ENCODE assay signal across 8 cellular contexts in genomic region chr11:14715669-14716068, GRCh38.
DNase-seq lines count a peak whose midpoint lies in the region; ATAC-seq, FAIRE-seq and TF ChIP-seq lines count a peak whose summit lies in the region.
"Not testable (repeated sequence)": the region's sequence is repeated elsewhere in the genome, so short reads cannot be mapped to it uniquely, and the experiment has no call there.

No MANE protein-coding gene starts in this region.

- peak overlapping the region; percentile 65 for H3K27ac Mint-ChIP-seq in activated T-cell treated with anti-CD3 and anti-CD28 coated beads, Interleukin-2, amount 50 U/mL, for 72 hours
- H3K27ac Mint-ChIP-seq in mesothelial cell of epicardium, result not testable (repeated sequence)
- peak overlapping the region; percentile 16 for H3K27ac Mint-ChIP-seq in type B pancreatic cell

- not testable (repeated sequence) for H3K27me3 ChIP-seq in bronchial epithelial cell (ENCODE audit: control insufficient read depth, insufficient read depth, low read length)

- H3K36me3 ChIP-seq in bronchial epithelial cell (ENCODE audit: control insufficient read depth, insufficient read depth, low read length), result not testable (repeated sequence)

- H3K4me3 Mint-ChIP-seq in activated T-cell treated with anti-CD3 and anti-CD28 coated beads, Interleukin-2, amount 50 U/mL, for 72 hours, result not testable (repeated sequence)
- H3K4me3 Mint-ChIP-seq in mesothelial cell of epicardium (peak overlapping the region; percentile 28), type B pancreatic cell (peak overlapping the region; percentile 44)

- H3K9me3 Mint-ChIP-seq in activated T-cell treated with anti-CD3 and anti-CD28 coated beads, Interleukin-2, amount 50 U/mL, for 72 hours; mesothelial cell of epicardium; type B pancreatic cell: not testable (repeated sequence)

- H3K4me1 Mint-ChIP-seq in activated T-cell treated with anti-CD3 and anti-CD28 coated beads, Interleukin-2, amount 50 U/mL, for 72 hours (ENCODE audit: low read depth), result peaks cover 28% of the 10 kb centered on the region
- peaks cover 12% of the 10 kb centered on the region for H3K4me1 Mint-ChIP-seq in mesothelial cell of epicardium
- not testable (repeated sequence) for H3K4me1 Mint-ChIP-seq in type B pancreatic cell (ENCODE audit: unreplicated experiment)

- ATAC-seq in activated T-cell treated with anti-CD3 and anti-CD28 coated beads, Interleukin-2, amount 50 U/mL, for 72 hours (replicated peaks in 1 of 2), result not testable (repeated sequence)

- peaks cover 7 to 11% of the 10 kb centered on the region in 2 donors for H3K36me3 Mint-ChIP-seq in activated T-cell treated with anti-CD3 and anti-CD28 coated beads, Interleukin-2, amount 50 U/mL, for 72 hours (ENCODE audit: insufficient read depth in 2 of 2)
- not testable (repeated sequence) for H3K36me3 Mint-ChIP-seq in mesothelial cell of epicardium, type B pancreatic cell

- H3K4me3 ChIP-seq in bronchial epithelial cell (ENCODE audit: low read depth, low read length), result not testable (repeated sequence)

- TF ChIP-seq CTCF in bronchial epithelial cell (IDR thresholded peaks at IDR 0.05; ENCODE audit: insufficient read depth, low read length, severe bottlenecking); mesothelial cell of epicardium (IDR thresholded peaks at IDR 0.05; ENCODE audit: unreplicated experiment); type B pancreatic cell (conservative IDR thresholded peaks at IDR 0.05): not testable (repeated sequence)

- not testable (repeated sequence) for FAIRE-seq in bronchial epithelial cell (lab: Jason Lieb, UNC)

- not testable (repeated sequence) for H3K27me3 Mint-ChIP-seq in activated T-cell treated with anti-CD3 and anti-CD28 coated beads, Interleukin-2, amount 50 U/mL, for 72 hours (ENCODE audit: low read depth); mesothelial cell of epicardium (ENCODE audit: low read depth); type B pancreatic cell

- DNase-seq in DMS53 (lab: John Stamatoyannopoulos, UW) (peak; percentile 71), HT-29 (ENCODE audit: low spot score) (peak; percentile 48), NCI-H2029 (lab: John Stamatoyannopoulos, UW) (peak; percentile 41), NCI-H748 treated with DMSO at 0.1 percent for 48 hours (lab: John Stamatoyannopoulos, UW) (peak; percentile 38), bronchial epithelial cell (ENCODE audit: low read depth) (peak; percentile 1)
- DNase-seq in activated T-cell treated with anti-CD3 and anti-CD28 coated beads, Interleukin-2, amount 50 U/mL, for 72 hours; mesothelial cell of epicardium (ENCODE audit: low spot score in 2 of 2, unreplicated experiment in 2 of 2); type B pancreatic cell (ENCODE audit: extremely low spot score, unreplicated experiment): not testable (repeated sequence)
